Comparison of ENCODE assay signal across 26 cellular contexts in the genomic region with DNA sequence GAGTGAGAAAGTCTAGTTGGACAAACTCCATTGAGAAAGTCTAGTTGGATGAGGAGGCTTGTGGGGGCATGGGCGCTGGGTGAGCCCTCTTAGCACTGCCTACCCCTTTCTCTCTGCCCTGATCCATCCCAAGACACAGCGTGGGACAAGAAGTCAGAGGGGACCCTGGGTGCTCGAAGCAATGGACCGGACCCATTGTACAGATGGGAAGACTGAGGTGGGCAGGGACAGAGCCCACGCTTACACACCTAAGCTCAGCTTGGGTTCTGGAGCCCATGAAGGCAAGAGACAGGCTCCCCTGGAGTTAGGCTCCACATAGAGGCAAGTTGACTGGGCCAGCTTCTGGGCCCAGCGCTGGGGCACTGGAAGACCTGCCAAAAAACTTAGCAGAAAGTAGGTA. TPM values are rescaled to one million over a fixed set of nuclear protein-coding genes. Genes with fewer than 3 reads are reported as not detected.
DNase-seq lines count a peak whose midpoint lies in the region; ATAC-seq, FAIRE-seq and TF ChIP-seq lines count a peak whose summit lies in the region.
"Had no signal": no experiment of that assay in that cellular context is flagged by ENCODE, and none has a peak within 500 bp of the region (broad histone marks: within the 10 kb centered on the region; RNA-seq: fewer than 3 reads in every experiment).

No MANE protein-coding gene starts in this region.

- H3K27me3 ChIP-seq in mammary epithelial cell (ENCODE audit: insufficient read depth, low read length), result no peaks in the 10 kb centered on the region
- H3K27me3 ChIP-seq in RWPE2 (ENCODE audit: insufficient read depth, poor library complexity, severe bottlenecking), result no peaks in the 10 kb centered on the region
- no peaks in the 10 kb centered on the region for H3K27me3 ChIP-seq in keratinocyte (ENCODE audit: control insufficient read depth, extremely low read depth, insufficient read depth, low read length)

- no peaks in the 10 kb centered on the region for H4K20me1 ChIP-seq in mammary epithelial cell (ENCODE audit: insufficient read depth, low read length)
- no peaks in the 10 kb centered on the region for H4K20me1 ChIP-seq in keratinocyte (ENCODE audit: control insufficient read depth, extremely low read depth, insufficient read depth, low read length)

- FAIRE-seq in keratinocyte (lab: Jason Lieb, UNC) (no peak), HTR-8/SVneo (lab: Jason Lieb, UNC) (no peak)
- FAIRE-seq: D721Med, RCC 7860 had no signal

- H3K79me2 ChIP-seq in mammary epithelial cell (ENCODE audit: insufficient read depth, low read length) (no peaks in the 10 kb centered on the region), keratinocyte (ENCODE audit: control insufficient read depth, insufficient read depth, low read length) (no peaks in the 10 kb centered on the region)

- intact Hi-C loops in MCF 10A (cut with micrococcal nuclease), result no loop called here
- intact Hi-C loops in mammary epithelial cell (cut with micrococcal nuclease), result no loop called here

- H3K9me1 ChIP-seq in keratinocyte (ENCODE audit: control insufficient read depth, extremely low read depth, insufficient read depth, low read length), result no peaks in the 10 kb centered on the region

- 93% methylated on average over 5 of the region's 6 CpGs for WGBS in mammary epithelial cell (ENCODE audit: low coverage, missing lambda C conversion rate)

- H3K9ac ChIP-seq in mammary epithelial cell (ENCODE audit: insufficient read depth, low read length), result no peak overlapping the region
- no peak overlapping the region for H3K9ac ChIP-seq in keratinocyte (ENCODE audit: control insufficient read depth, extremely low read depth, insufficient read depth, low read length)
- H3K9ac ChIP-seq: GM23248, KMS-11 had no signal

- H3K4me3 Mint-ChIP-seq in MCF 10A (ENCODE audit: unreplicated experiment), result no peak overlapping the region
- H3K4me3 Mint-ChIP-seq in stimulated activated memory B cell treated with anti-CD40 and anti-IgM and Interleukin-4, amounts not matched to agents 10 μg/mL and 1 μg/mL and 100 μg/mL, for 72 hours, result no peak overlapping the region

- H3K27ac ChIP-seq in mammary epithelial cell (ENCODE audit: insufficient read depth, low read depth, low read length) (no peak overlapping the region), RWPE2 (ENCODE audit: poor library complexity, severe bottlenecking) (peak overlapping the region; percentile 95), keratinocyte (ENCODE audit: control insufficient read depth, insufficient read depth, low read length) (peak overlapping the region; percentile 40)
- H3K27ac ChIP-seq: GM23248, KMS-11 had no signal

- no TSS peak for BruUV-seq in MCF 10A (replicated peaks; lab: Mats Ljungman, UMichigan)
- BruUV-seq in mammary epithelial cell (replicated peaks; lab: Mats Ljungman, UMichigan), result no TSS peak

- H3K4me3 ChIP-seq in mammary epithelial cell (replicated peaks in 1 of 3; ENCODE audit: insufficient read depth in 1 of 3, low read depth in 2 of 3, low read length in 3 of 3) (no peak overlapping the region), RWPE2 (ENCODE audit: severe bottlenecking) (no peak overlapping the region), keratinocyte (ENCODE audit: control insufficient read depth in 2 of 3, extremely low read depth in 1 of 3, insufficient read depth in 2 of 3, low read depth in 1 of 3, low read length in 3 of 3) (no peak overlapping the region)
- H3K4me3 ChIP-seq: GM12878, GM23248, HAP-1 had no signal

- no peak for ATAC-seq in RWPE2 (ENCODE audit: low read depth)
- no peak for ATAC-seq in stimulated activated memory B cell treated with anti-CD40 and anti-IgM and Interleukin-4, amounts not matched to agents 10 μg/mL and 1 μg/mL and 100 μg/mL, for 72 hours
- ATAC-seq: GM12878 had no signal

- no peaks in the 10 kb centered on the region for H3K36me3 ChIP-seq in mammary epithelial cell (ENCODE audit: insufficient read depth, low read length)
- H3K36me3 ChIP-seq in RWPE2 (ENCODE audit: low read depth), result no peaks in the 10 kb centered on the region
- no peaks in the 10 kb centered on the region for H3K36me3 ChIP-seq in keratinocyte (ENCODE audit: control insufficient read depth in 2 of 2, extremely low read depth in 1 of 2, insufficient read depth in 2 of 2, low read length in 2 of 2)
- H3K36me3 ChIP-seq: HAP-1 had no signal

- H3K36me3 Mint-ChIP-seq in MCF 10A (ENCODE audit: insufficient read depth, unreplicated experiment), result peaks cover 7% of the 10 kb centered on the region
- no peaks in the 10 kb centered on the region for H3K36me3 Mint-ChIP-seq in stimulated activated memory B cell treated with anti-CD40 and anti-IgM and Interleukin-4, amounts not matched to agents 10 μg/mL and 1 μg/mL and 100 μg/mL, for 72 hours
- H3K36me3 Mint-ChIP-seq: CD8-positive, alpha-beta memory T cell had no signal

- H3K9me3 Mint-ChIP-seq in MCF 10A (ENCODE audit: unreplicated experiment), result no peaks in the 10 kb centered on the region
- H3K9me3 Mint-ChIP-seq in stimulated activated memory B cell treated with anti-CD40 and anti-IgM and Interleukin-4, amounts not matched to agents 10 μg/mL and 1 μg/mL and 100 μg/mL, for 72 hours, result no peaks in the 10 kb centered on the region
- H3K9me3 Mint-ChIP-seq: CD8-positive, alpha-beta memory T cell had no signal

- H3K4me1 ChIP-seq in mammary epithelial cell (ENCODE audit: insufficient read depth, low read length) (peaks cover 15% of the 10 kb centered on the region), RWPE2 (ENCODE audit: insufficient read depth, poor library complexity, severe bottlenecking) (peaks cover 14% of the 10 kb centered on the region), keratinocyte (ENCODE audit: control insufficient read depth, extremely low read depth, insufficient read depth, low read length) (peaks cover 16% of the 10 kb centered on the region)

- CTCF ChIA-PET in MCF 10A (lab: Yijun Ruan, JAX) (interaction anchor here (0.6 to 1.3 kb wide), 2 partner anchors 8 to 96 kb away, joined by 3 to 4 read pairs; no protein-coding TSS in a partner anchor), mammary epithelial cell (lab: Charles Lee; ENCODE audit: low non-redundant PET) (no interaction called here)

- in situ Hi-C loops in mammary epithelial cell (cut with MboI; ENCODE audit: low sequenced_read_pairs in 2 of 2), result loop anchor here in 1 of 2 donors (5.0 kb wide), 1 partner anchor 53 kb away; no protein-coding TSS in a partner anchor

- TF ChIP-seq CTCF in MCF 10A (IDR thresholded peaks at IDR 0.05; ENCODE audit: unreplicated experiment), result no peak
- no peak for TF ChIP-seq CTCF in mammary epithelial cell (conservative IDR thresholded peaks at IDR 0.05 in 1 of 2, IDR thresholded peaks at IDR 0.05 in 1 of 2; ENCODE audit: extremely low read depth in 1 of 2, insufficient read depth in 1 of 2, low read depth in 1 of 2, low read length in 2 of 2)
- TF ChIP-seq CTCF in RWPE2 (IDR thresholded peaks at IDR 0.05; ENCODE audit: poor library complexity, severe bottlenecking), result no peak
- TF ChIP-seq CTCF in keratinocyte (optimal IDR thresholded peaks at IDR 0.05 in 1 of 3, IDR thresholded peaks at IDR 0.05 in 1 of 3, conservative IDR thresholded peaks at IDR 0.05 in 1 of 3; ENCODE audit: extremely low read depth in 1 of 3, insufficient read depth in 2 of 3, low read length in 3 of 3), result no peak

- H3K9me3 ChIP-seq in mammary epithelial cell (replicated peaks; ENCODE audit: insufficient read depth, low read length) (no peaks in the 10 kb centered on the region), RWPE2 (ENCODE audit: severe bottlenecking) (no peaks in the 10 kb centered on the region), keratinocyte (ENCODE audit: control insufficient read depth, low read depth, low read length) (no peaks in the 10 kb centered on the region)
- H3K9me3 ChIP-seq: HAP-1 had no signal

- H3K4me1 Mint-ChIP-seq in MCF 10A (ENCODE audit: insufficient read depth, unreplicated experiment), result peaks cover 7% of the 10 kb centered on the region
- peaks cover 20% of the 10 kb centered on the region for H3K4me1 Mint-ChIP-seq in stimulated activated memory B cell treated with anti-CD40 and anti-IgM and Interleukin-4, amounts not matched to agents 10 μg/mL and 1 μg/mL and 100 μg/mL, for 72 hours

- no peak for DNase-seq in MCF 10A (ENCODE audit: unreplicated experiment)
- no peak for DNase-seq in mammary epithelial cell
- DNase-seq in RWPE2 (ENCODE audit: low spot score), result no peak
- no peak for DNase-seq in keratinocyte (ENCODE audit: low read depth, low spot score)
- no peak for DNase-seq in HTR-8/SVneo (ENCODE audit: insufficient read length, low spot score)
- no peak for DNase-seq in NOMO-1 treated with dmso at 0.1 percent for 144 hours (lab: John Stamatoyannopoulos, UW; ENCODE audit: unreplicated experiment)
- no peak for DNase-seq in NCI-H2107 (lab: John Stamatoyannopoulos, UW)
- DNase-seq: 8988T; AML-193; C1 segment of cervical spinal cord; CD8-positive, alpha-beta memory T cell; GM23248; NCI-H1105; NCI-H146; NCI-H2029; NCI-H226; NCI-H510A treated with DMSO at 0.1 percent for 48 hours; NCI-H748 treated with DMSO at 0.1 percent for 48 hours; NK-92 treated with Interleukin-12 subunit alpha and Interleukin-12 subunit beta, amount 100 ng/mL, for 24 hours; Right ventricle myocardium superior had no signal

- H3K27ac Mint-ChIP-seq in MCF 10A (ENCODE audit: low read depth, unreplicated experiment), result peak overlapping the region; percentile 85
- peak overlapping the region; percentile 35 for H3K27ac Mint-ChIP-seq in stimulated activated memory B cell treated with anti-CD40 and anti-IgM and Interleukin-4, amounts not matched to agents 10 μg/mL and 1 μg/mL and 100 μg/mL, for 72 hours

- H3K27me3 Mint-ChIP-seq in MCF 10A (ENCODE audit: insufficient read depth, unreplicated experiment), result no peaks in the 10 kb centered on the region
- H3K27me3 Mint-ChIP-seq in stimulated activated memory B cell treated with anti-CD40 and anti-IgM and Interleukin-4, amounts not matched to agents 10 μg/mL and 1 μg/mL and 100 μg/mL, for 72 hours, result no peaks in the 10 kb centered on the region
- H3K27me3 Mint-ChIP-seq: CD8-positive, alpha-beta memory T cell had no signal

- H2AFZ ChIP-seq in mammary epithelial cell (ENCODE audit: low read depth, low read length), result no peak overlapping the region
- H2AFZ ChIP-seq in keratinocyte (ENCODE audit: control insufficient read depth, low read length), result no peak overlapping the region
- H2AFZ ChIP-seq: GM23248 had no signal

- dilution Hi-C loops in mammary epithelial cell (cut with HindIII; ENCODE audit: low sequenced_read_pairs), result no loop called here
- dilution Hi-C loops in keratinocyte (cut with MboI; ENCODE audit: extremely low pct_ligation_motif_present, low sequenced_read_pairs), result no loop called here

- no peak overlapping the region for H3K4me2 ChIP-seq in mammary epithelial cell (ENCODE audit: insufficient read depth, low read depth, low read length)
- peak overlapping the region; percentile 10 for H3K4me2 ChIP-seq in keratinocyte (ENCODE audit: control insufficient read depth, extremely low read depth, insufficient read depth, low read depth, low read length)
- H3K4me2 ChIP-seq: KMS-11 had no signal

- POLR2A ChIA-PET in MCF 10A (lab: Yijun Ruan, JAX), result no interaction called here

RNA-seq across cellular contexts. Expression of a gene that starts 20.0 kb away (rescaled TPM):
- total RNA-seq in MCF 10A (2022), result 1,855 and 2,659 TPM in 2 replicates
- 1,000 to 10,000 TPM; 6,894 to 7,221 TPM for total RNA-seq in mammary epithelial cell
- polyA plus RNA-seq in mammary epithelial cell, result 6,356 TPM
- 14,859 TPM for polyA minus RNA-seq in mammary epithelial cell
- polyA plus RNA-seq in keratinocyte, result 1,228 to 8,235 TPM (median 2,524 TPM) in 3 replicates
- polyA plus RNA-seq in keratinocyte (2011; ENCODE audit: low read depth), result 3,632 TPM
- polyA plus RNA-seq in keratinocyte (2011; cell fraction: cytosol; rRNA removed), result 4,849 and 6,825 TPM in 2 replicates
- polyA plus RNA-seq in keratinocyte (2011; cell fraction: nucleus; rRNA removed), result 2,749 and 3,387 TPM in 2 replicates
- 4,481 and 9,157 TPM in 2 replicates for polyA plus RNA-seq in keratinocyte (2012; ENCODE audit: low replicate concordance)
- polyA minus RNA-seq in keratinocyte, result 3,922 to 40,353 TPM (median 4,512 TPM) in 3 replicates
- polyA minus RNA-seq in keratinocyte (2011; cell fraction: cytosol; rRNA and poly(A)+ RNA removed), result 6,321 TPM
- 1,165 and 1,651 TPM in 2 replicates for polyA minus RNA-seq in keratinocyte (2011; cell fraction: nucleus; rRNA and poly(A)+ RNA removed)

RNA-seq across cellular contexts. Expression of a gene that starts 36.8 kb away (rescaled TPM):
- total RNA-seq in MCF 10A (2022) (15.7 and 19.5 TPM in 2 replicates), mammary epithelial cell (10 to 100 TPM; 16.5 to 24.8 TPM)
- polyA plus RNA-seq in mammary epithelial cell (11.4 TPM), keratinocyte (3.4 to 8.8 TPM (median 3.6 TPM) in 3 replicates)
- polyA minus RNA-seq in mammary epithelial cell (15.5 TPM), keratinocyte (8.8 to 24.4 TPM (median 10.1 TPM) in 3 replicates)
- polyA plus RNA-seq in keratinocyte (2011; ENCODE audit: low read depth), result 2.7 TPM
- 3.6 and 8.5 TPM in 2 replicates for polyA plus RNA-seq in keratinocyte (2011; cell fraction: cytosol; rRNA removed)
- 9.9 and 14.7 TPM in 2 replicates for polyA plus RNA-seq in keratinocyte (2011; cell fraction: nucleus; rRNA removed)
- polyA plus RNA-seq in keratinocyte (2012; ENCODE audit: low replicate concordance), result 5.2 and 14.5 TPM in 2 replicates
- 25.5 TPM for polyA minus RNA-seq in keratinocyte (2011; cell fraction: cytosol; rRNA and poly(A)+ RNA removed)
- 24.0 and 26.2 TPM in 2 replicates for polyA minus RNA-seq in keratinocyte (2011; cell fraction: nucleus; rRNA and poly(A)+ RNA removed)

RNA-seq across cellular contexts. Expression of a gene that starts 42.2 kb away (rescaled TPM):
- total RNA-seq in MCF 10A (2022) (148 and 169 TPM in 2 replicates), mammary epithelial cell (100 to 1,000 TPM; 303 to 480 TPM)
- polyA plus RNA-seq in mammary epithelial cell (365 TPM), keratinocyte (133 to 291 TPM (median 149 TPM) in 3 replicates)
- polyA minus RNA-seq in mammary epithelial cell (201 TPM), keratinocyte (100 to 357 TPM (median 134 TPM) in 3 replicates)
- polyA plus RNA-seq in keratinocyte (2011; ENCODE audit: low read depth), result 120 TPM
- 92.2 and 328 TPM in 2 replicates for polyA plus RNA-seq in keratinocyte (2011; cell fraction: cytosol; rRNA removed)
- polyA plus RNA-seq in keratinocyte (2011; cell fraction: nucleus; rRNA removed), result 106 and 176 TPM in 2 replicates
- polyA plus RNA-seq in keratinocyte (2012; ENCODE audit: low replicate concordance), result 132 and 514 TPM in 2 replicates
- polyA minus RNA-seq in keratinocyte (2011; cell fraction: cytosol; rRNA and poly(A)+ RNA removed), result 829 TPM
- polyA minus RNA-seq in keratinocyte (2011; cell fraction: nucleus; rRNA and poly(A)+ RNA removed), result 210 and 230 TPM in 2 replicates
